8 cellular contexts compared by ENCODE assay signal in the genomic region with DNA sequence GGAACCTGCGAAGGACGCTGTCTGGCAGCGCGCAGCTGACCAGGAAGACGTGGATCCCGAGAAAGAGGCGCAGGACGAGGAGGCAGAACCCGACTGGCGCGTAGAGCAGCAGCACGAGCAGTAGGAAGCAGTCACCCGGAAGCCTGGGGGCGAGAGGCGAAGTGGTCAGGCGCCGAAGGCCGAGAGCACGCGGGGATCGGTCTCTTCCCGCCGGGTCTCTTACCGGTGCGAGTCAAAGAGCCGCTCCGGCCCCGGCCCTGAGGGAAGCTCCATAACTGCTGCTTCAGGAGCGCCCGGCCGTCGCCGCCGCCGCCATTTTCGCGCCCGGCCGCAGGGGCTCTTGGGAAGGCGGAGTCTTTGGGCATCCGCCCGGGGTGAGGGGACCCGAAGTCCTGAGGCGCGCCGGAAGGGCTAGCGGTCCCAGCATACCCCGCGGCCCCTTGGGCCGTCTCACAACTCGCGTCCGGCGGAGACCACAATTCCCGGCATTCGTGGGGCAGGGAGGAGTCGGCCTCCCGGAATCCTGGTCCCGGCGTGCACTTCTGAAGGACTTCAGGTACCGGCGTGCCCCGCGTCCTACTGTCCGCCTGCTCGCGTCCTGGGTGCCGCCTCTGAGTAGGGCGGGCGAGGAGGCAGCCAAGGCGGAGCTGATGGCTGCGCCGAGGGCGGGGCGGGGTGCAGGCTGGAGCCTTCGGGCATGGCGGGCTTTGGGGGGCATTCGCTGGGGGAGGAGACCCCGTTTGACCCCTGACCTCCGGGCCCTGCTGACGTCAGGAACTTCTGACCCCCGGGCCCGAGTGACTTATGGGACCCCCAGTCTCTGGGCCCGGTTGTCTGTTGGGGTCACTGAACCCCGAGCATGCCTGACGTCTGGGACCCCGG. TPM values are rescaled to one million over a fixed set of nuclear protein-coding genes. Genes with fewer than 3 reads are reported as not detected.
DNase-seq lines count a peak whose midpoint lies in the region; ATAC-seq and TF ChIP-seq lines count a peak whose summit lies in the region.

A gene with protein sequence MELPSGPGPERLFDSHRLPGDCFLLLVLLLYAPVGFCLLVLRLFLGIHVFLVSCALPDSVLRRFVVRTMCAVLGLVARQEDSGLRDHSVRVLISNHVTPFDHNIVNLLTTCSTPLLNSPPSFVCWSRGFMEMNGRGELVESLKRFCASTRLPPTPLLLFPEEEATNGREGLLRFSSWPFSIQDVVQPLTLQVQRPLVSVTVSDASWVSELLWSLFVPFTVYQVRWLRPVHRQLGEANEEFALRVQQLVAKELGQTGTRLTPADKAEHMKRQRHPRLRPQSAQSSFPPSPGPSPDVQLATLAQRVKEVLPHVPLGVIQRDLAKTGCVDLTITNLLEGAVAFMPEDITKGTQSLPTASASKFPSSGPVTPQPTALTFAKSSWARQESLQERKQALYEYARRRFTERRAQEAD (minus strand): TSS at position 350 of the 882 bp plus-strand sequence. CDS start 77 bp downstream, at position 273.
A gene (plus strand): TSS at position 577 of the 882 bp plus-strand sequence. CDS start 74 bp downstream, at position 651.

- H3K4me1 ChIP-seq in testis = peaks cover 16% of the 10 kb centered on the region

- DNase-seq in GM06990 (ENCODE audit: extremely low read depth, insufficient read length) (peak; percentile 99), NCI-H1092 treated with DMSO at 0.1 percent for 48 hours (lab: John Stamatoyannopoulos, UW) (peak; percentile 93), SKM-1 (lab: John Stamatoyannopoulos, UW; ENCODE audit: unreplicated experiment) (peak; percentile 93), glomerular endothelial cell (ENCODE audit: extremely low read depth, low read depth, low spot score) (peak; percentile 73), omental fat pad (ENCODE audit: low spot score) (peak; percentile 73), testis (peak; percentile 99)
- DNase-seq in activated naive CD4-positive, alpha-beta T cell treated with anti-CD3 and anti-CD28 coated beads, Interleukin-2, amount 50 U/mL, for 72 hours (ENCODE audit: low spot score in 2 of 2) = peak; percentile 82 to 87

- no peaks in the 10 kb centered on the region for H3K9me3 Mint-ChIP-seq in activated naive CD4-positive, alpha-beta T cell treated with anti-CD3 and anti-CD28 coated beads, Interleukin-2, amount 50 U/mL, for 72 hours

- H3K4me3 ChIP-seq in GM06990 (replicated peaks; ENCODE audit: low read depth, low read length) (peak within 1 kb of the TSS; percentile 97), testis (peak within 1 kb of the TSS; percentile 72 to 87)

- H3K27ac ChIP-seq in testis = peak within 1 kb of the TSS; percentile 62 to 82

- H3K36me3 ChIP-seq in GM06990 (ENCODE audit: control insufficient read depth, insufficient read depth, low read length) (peaks cover 32% of the 10 kb centered on the region), testis (ENCODE audit: low read depth, missing control alignments) (no peaks in the 10 kb centered on the region)

- TF ChIP-seq CTCF in GM06990 (IDR thresholded peaks at IDR 0.05; ENCODE audit: insufficient read depth, low read length, poor library complexity, severe bottlenecking) = no peak
- TF ChIP-seq CTCF in omental fat pad (IDR thresholded peaks at IDR 0.05) = no peak
- TF ChIP-seq CTCF in testis (IDR thresholded peaks at IDR 0.05) = no peak

- intact Hi-C loops in testis (cut with DNase I; ENCODE audit: low total_unique reads) = no loop called here

- H3K36me3 Mint-ChIP-seq in activated naive CD4-positive, alpha-beta T cell treated with anti-CD3 and anti-CD28 coated beads, Interleukin-2, amount 50 U/mL, for 72 hours = peaks cover 44 to 48% of the 10 kb centered on the region in 2 donors

- 0 to 3% methylated on average over 15 to 56 of the region's 87 CpGs for WGBS in testis, 2 donors

- TF ChIP-seq POLR2A in testis (IDR thresholded peaks at IDR 0.05) = no peak

- H3K27ac Mint-ChIP-seq in activated naive CD4-positive, alpha-beta T cell treated with anti-CD3 and anti-CD28 coated beads, Interleukin-2, amount 50 U/mL, for 72 hours = peak within 1 kb of the TSS; percentile 98

- ATAC-seq in HG02588 (IDR thresholded peaks at IDR 0.05; ENCODE audit: unreplicated experiment) = peak; percentile 79
- ATAC-seq in activated naive CD4-positive, alpha-beta T cell treated with anti-CD3 and anti-CD28 coated beads, Interleukin-2, amount 50 U/mL, for 72 hours = peak; percentile 47 to 90
- peak; percentile 98 for ATAC-seq in omental fat pad (ENCODE audit: low FRiP score)

- H3K27me3 ChIP-seq in GM06990 (replicated peaks; ENCODE audit: control insufficient read depth, insufficient read depth, low read length) (no peaks in the 10 kb centered on the region), testis (no peaks in the 10 kb centered on the region)

- H3K9me3 ChIP-seq in testis = no peaks in the 10 kb centered on the region

RNA-seq across cellular contexts. Expression of the first gene that starts in this region (rescaled TPM):
- 10 to 100 TPM; 42.3 to 97.1 TPM for total RNA-seq in activated naive CD4-positive, alpha-beta T cell treated with anti-CD3 and anti-CD28 coated beads, Interleukin-2, amount 50 U/mL, for 72 hours
- total RNA-seq in glomerular endothelial cell (102 and 136 TPM in 2 replicates), omental fat pad (100 to 1,000 TPM; 120 to 157 (median 146) TPM), testis (100 to 1,000 TPM; 141 to 169 TPM)
- 107 TPM for polyA plus RNA-seq in testis (ENCODE audit: insufficient read depth, low read depth, low replicate concordance)

RNA-seq across cellular contexts. Expression of the second gene that starts in this region (rescaled TPM):
- 10 to 100 TPM; 57.5 to 84.4 TPM for total RNA-seq in activated naive CD4-positive, alpha-beta T cell treated with anti-CD3 and anti-CD28 coated beads, Interleukin-2, amount 50 U/mL, for 72 hours
- 30.6 TPM in 2 replicates for total RNA-seq in glomerular endothelial cell
- 10 to 100 TPM; 30.7 to 45.6 (median 36.8) TPM for total RNA-seq in omental fat pad
- 10 to 100 TPM; 36.5 to 46.8 TPM for total RNA-seq in testis
- 45.8 TPM for polyA plus RNA-seq in testis (ENCODE audit: insufficient read depth, low read depth, low replicate concordance)

Comparison
In these comparisons a context has a peak if more than half of its experiments do, and no peak if none do; other contexts are left out.
1. Peak in every context shown above with its lines: DNase-seq, ATAC-seq, H3K4me3 ChIP-seq and H3K27ac ChIP-seq.